19 cellular contexts compared by ENCODE assay signal in the genomic region with DNA sequence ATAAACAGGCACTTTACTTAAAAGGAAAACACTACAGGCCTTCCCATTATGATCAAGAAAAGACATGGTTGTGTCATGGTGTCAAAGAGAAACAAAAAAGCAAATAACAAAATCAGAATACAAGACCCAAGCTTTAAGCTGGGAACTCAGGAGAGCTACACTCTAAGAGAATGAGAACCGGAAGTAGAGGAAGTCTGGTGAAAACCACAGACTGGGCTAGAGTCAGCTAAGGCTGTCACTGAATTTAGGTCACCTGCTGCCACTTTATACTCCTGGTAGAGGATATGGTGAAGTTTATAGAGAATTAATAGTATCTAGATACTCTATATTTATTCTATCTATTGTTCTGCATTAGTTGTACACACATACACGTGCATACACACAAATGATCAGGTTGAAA.
DNase-seq lines count a peak whose midpoint lies in the region; ATAC-seq lines count a peak whose summit lies in the region.
"Had no signal": no experiment of that assay in that cellular context is flagged by ENCODE, and none has a peak within 500 bp of the region (broad histone marks: within the 10 kb centered on the region; RNA-seq: fewer than 3 reads in every experiment).

No MANE protein-coding gene starts in this region.

- no peaks in the 10 kb centered on the region for H3K27me3 Mint-ChIP-seq in T-cell
- H3K27me3 Mint-ChIP-seq: dendritic cell treated with granulocyte-macrophage colony-stimulating factor and Interleukin-4, amounts not matched to agents 40 ng/mL and 50 ng/mL, for 4 days; stimulated activated naive B cell treated with anti-CD40 and anti-IgM and Interleukin-4, amounts not matched to agents 10 μg/mL and 1 μg/mL and 100 μg/mL, for 72 hours had no signal

- POLR2A ChIA-PET in T-cell (lab: Charles Lee), result no interaction called here

- ATAC-seq in HG02981 (IDR thresholded peaks at IDR 0.05; ENCODE audit: unreplicated experiment) (peak; percentile 51), T-cell (replicated peaks in 1 of 4) (peak in 3 of 4 experiments; percentile 47 to 56 (median 50)), GM21528 (IDR thresholded peaks at IDR 0.05; ENCODE audit: low FRiP score, unreplicated experiment) (no peak)
- peak; percentile 82 for ATAC-seq in stimulated activated effector memory CD8-positive, alpha-beta T cell treated with anti-CD3 and anti-CD28 coated beads, Interleukin-12 subunit alpha, Interleukin-12 subunit beta, amount 100 ng/mL, for 72 hours
- ATAC-seq: right cardiac atrium; stimulated activated naive B cell treated with anti-CD40 and anti-IgM and Interleukin-4, amounts not matched to agents 10 μg/mL and 1 μg/mL and 100 μg/mL, for 72 hours had no signal

- H3K9me3 Mint-ChIP-seq in T-cell, result peaks cover 0 to 7% (median 2%) of the 10 kb centered on the region in 3 donors
- peaks cover 2% of the 10 kb centered on the region for H3K9me3 Mint-ChIP-seq in stimulated activated effector memory CD8-positive, alpha-beta T cell treated with anti-CD3 and anti-CD28 coated beads, Interleukin-12 subunit alpha, Interleukin-12 subunit beta, amount 100 ng/mL, for 72 hours
- H3K9me3 Mint-ChIP-seq: stimulated activated naive B cell treated with anti-CD40 and anti-IgM and Interleukin-4, amounts not matched to agents 10 μg/mL and 1 μg/mL and 100 μg/mL, for 72 hours had no signal

- peaks cover 13 to 27% (median 17%) of the 10 kb centered on the region in 3 donors for H3K4me1 Mint-ChIP-seq in T-cell
- peaks cover 20% of the 10 kb centered on the region for H3K4me1 Mint-ChIP-seq in stimulated activated effector memory CD8-positive, alpha-beta T cell treated with anti-CD3 and anti-CD28 coated beads, Interleukin-12 subunit alpha, Interleukin-12 subunit beta, amount 100 ng/mL, for 72 hours

- no peaks in the 10 kb centered on the region for H3K36me3 Mint-ChIP-seq in T-cell
- no peaks in the 10 kb centered on the region for H3K36me3 Mint-ChIP-seq in stimulated activated effector memory CD8-positive, alpha-beta T cell treated with anti-CD3 and anti-CD28 coated beads, Interleukin-12 subunit alpha, Interleukin-12 subunit beta, amount 100 ng/mL, for 72 hours
- H3K36me3 Mint-ChIP-seq: stimulated activated naive B cell treated with anti-CD40 and anti-IgM and Interleukin-4, amounts not matched to agents 10 μg/mL and 1 μg/mL and 100 μg/mL, for 72 hours had no signal

- DNase-seq in NAMALWA (ENCODE audit: low spot score) (peak; percentile 10), T-cell (no peak), GM19240 (ENCODE audit: insufficient read length, low spot score) (no peak)
- no peak for DNase-seq in stimulated activated effector memory CD8-positive, alpha-beta T cell treated with anti-CD3 and anti-CD28 coated beads, Interleukin-12 subunit alpha, Interleukin-12 subunit beta, amount 100 ng/mL, for 72 hours (ENCODE audit: low spot score in 2 of 2)
- no peak for DNase-seq in activated CD4-positive, alpha-beta T cell treated with anti-CD3 and anti-CD28 coated beads, Interleukin-2, amount 50 U/mL, for 48 hours
- DNase-seq: activated CD4-positive, alpha-beta T cell treated with anti-CD3 and anti-CD28 coated beads for 4 hours; activated effector memory CD4-positive, alpha-beta T cell treated with anti-CD3 and anti-CD28 coated beads, Interleukin-2, amount 50 U/mL, for 16 hours; brain microvascular endothelial cell; Calu3; HCEC 1CT; NCI-H1105; NCI-H2081 treated with DMSO at 0.1 percent for 48 hours; NCI-H524; right cardiac atrium; stimulated activated naive B cell treated with anti-CD40 and anti-IgM and Interleukin-4, amounts not matched to agents 10 μg/mL and 1 μg/mL and 100 μg/mL, for 72 hours; tibial artery had no signal

- peak overlapping the region in 1 of 2 donors; percentile 20 for H3K27ac Mint-ChIP-seq in T-cell
- H3K27ac Mint-ChIP-seq in stimulated activated effector memory CD8-positive, alpha-beta T cell treated with anti-CD3 and anti-CD28 coated beads, Interleukin-12 subunit alpha, Interleukin-12 subunit beta, amount 100 ng/mL, for 72 hours, result no peak overlapping the region
- H3K27ac Mint-ChIP-seq: dendritic cell treated with granulocyte-macrophage colony-stimulating factor and Interleukin-4, amounts not matched to agents 40 ng/mL and 50 ng/mL, for 4 days; stimulated activated naive B cell treated with anti-CD40 and anti-IgM and Interleukin-4, amounts not matched to agents 10 μg/mL and 1 μg/mL and 100 μg/mL, for 72 hours had no signal

- peak overlapping the region in 1 of 3 donors; percentile 5 for H3K4me3 Mint-ChIP-seq in T-cell
- H3K4me3 Mint-ChIP-seq in stimulated activated effector memory CD8-positive, alpha-beta T cell treated with anti-CD3 and anti-CD28 coated beads, Interleukin-12 subunit alpha, Interleukin-12 subunit beta, amount 100 ng/mL, for 72 hours, result no peak overlapping the region
- H3K4me3 Mint-ChIP-seq: dendritic cell treated with granulocyte-macrophage colony-stimulating factor and Interleukin-4, amounts not matched to agents 40 ng/mL and 50 ng/mL, for 4 days; stimulated activated naive B cell treated with anti-CD40 and anti-IgM and Interleukin-4, amounts not matched to agents 10 μg/mL and 1 μg/mL and 100 μg/mL, for 72 hours had no signal

- CTCF ChIA-PET in T-cell (lab: Charles Lee), result no interaction called here
